1 cellular context compared by ENCODE assay signal in genomic region chr15:77904436-77904821, GRCh38.
TF ChIP-seq lines count a peak whose summit lies in the region.

No MANE protein-coding gene starts in this region.

TF ChIP-seq in WTC11, 78 proteins besides CTCF, POLR2A, EP300 and RAD21 (continued from another document):
- no peak for TF ChIP-seq ARID4B (CRISPR knock-in tag; IDR thresholded peaks at IDR 0.05; ENCODE audit: borderline replicate concordance)
- TF ChIP-seq, protein P1, sequence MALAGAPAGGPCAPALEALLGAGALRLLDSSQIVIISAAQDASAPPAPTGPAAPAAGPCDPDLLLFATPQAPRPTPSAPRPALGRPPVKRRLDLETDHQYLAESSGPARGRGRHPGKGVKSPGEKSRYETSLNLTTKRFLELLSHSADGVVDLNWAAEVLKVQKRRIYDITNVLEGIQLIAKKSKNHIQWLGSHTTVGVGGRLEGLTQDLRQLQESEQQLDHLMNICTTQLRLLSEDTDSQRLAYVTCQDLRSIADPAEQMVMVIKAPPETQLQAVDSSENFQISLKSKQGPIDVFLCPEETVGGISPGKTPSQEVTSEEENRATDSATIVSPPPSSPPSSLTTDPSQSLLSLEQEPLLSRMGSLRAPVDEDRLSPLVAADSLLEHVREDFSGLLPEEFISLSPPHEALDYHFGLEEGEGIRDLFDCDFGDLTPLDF (CRISPR knock-in tag; IDR thresholded peaks at IDR 0.05): no peak
- TF ChIP-seq GRHL2 (CRISPR knock-in tag; IDR thresholded peaks at IDR 0.05; ENCODE audit: insufficient replicate concordance, severe bottlenecking): no peak
- no peak for TF ChIP-seq ESRRA (CRISPR knock-in tag; IDR thresholded peaks at IDR 0.05; ENCODE audit: borderline replicate concordance)
- TF ChIP-seq TEAD4 (CRISPR knock-in tag; IDR thresholded peaks at IDR 0.05): no peak
- no peak for TF ChIP-seq ZNF138 (CRISPR knock-in tag; conservative IDR thresholded peaks at IDR 0.05)
